In the genomic region with DNA sequence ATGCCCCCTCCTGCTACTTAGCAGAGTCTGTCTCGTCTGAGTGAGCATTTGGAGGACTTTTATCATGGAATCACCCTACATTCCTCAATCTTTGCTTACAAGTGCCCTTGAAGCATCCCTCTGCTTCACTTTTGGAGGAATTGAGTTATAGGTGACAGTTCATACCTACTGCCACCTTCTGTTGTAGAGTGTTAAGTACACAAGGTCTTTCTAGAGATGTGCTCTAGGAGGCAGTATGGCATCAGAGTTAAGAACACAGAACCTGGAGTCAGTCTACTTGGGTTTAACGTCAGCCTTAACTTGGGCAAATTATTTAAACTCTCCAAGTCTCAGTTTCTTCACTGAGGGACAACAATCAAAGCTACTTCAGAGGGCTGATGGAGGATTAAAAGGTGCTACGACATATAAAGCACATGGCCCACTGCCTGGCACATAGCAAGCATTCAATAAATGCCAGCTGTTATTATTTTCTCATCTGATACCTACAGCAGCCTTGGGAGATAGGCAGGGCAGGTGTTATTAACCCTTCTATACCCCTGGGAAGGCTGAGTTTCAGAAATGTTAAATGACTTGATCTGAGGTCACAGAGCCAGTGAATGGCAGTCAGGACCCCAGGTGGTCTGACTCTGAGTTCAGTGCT, we compare ENCODE assay signal across 1 cellular context.
TF ChIP-seq lines count a peak whose summit lies in the region.

No MANE protein-coding gene starts in this region.

TF ChIP-seq in WTC11, 78 proteins besides CTCF, POLR2A, EP300 and RAD21 (continued from another document):
- TF ChIP-seq, protein P1, sequence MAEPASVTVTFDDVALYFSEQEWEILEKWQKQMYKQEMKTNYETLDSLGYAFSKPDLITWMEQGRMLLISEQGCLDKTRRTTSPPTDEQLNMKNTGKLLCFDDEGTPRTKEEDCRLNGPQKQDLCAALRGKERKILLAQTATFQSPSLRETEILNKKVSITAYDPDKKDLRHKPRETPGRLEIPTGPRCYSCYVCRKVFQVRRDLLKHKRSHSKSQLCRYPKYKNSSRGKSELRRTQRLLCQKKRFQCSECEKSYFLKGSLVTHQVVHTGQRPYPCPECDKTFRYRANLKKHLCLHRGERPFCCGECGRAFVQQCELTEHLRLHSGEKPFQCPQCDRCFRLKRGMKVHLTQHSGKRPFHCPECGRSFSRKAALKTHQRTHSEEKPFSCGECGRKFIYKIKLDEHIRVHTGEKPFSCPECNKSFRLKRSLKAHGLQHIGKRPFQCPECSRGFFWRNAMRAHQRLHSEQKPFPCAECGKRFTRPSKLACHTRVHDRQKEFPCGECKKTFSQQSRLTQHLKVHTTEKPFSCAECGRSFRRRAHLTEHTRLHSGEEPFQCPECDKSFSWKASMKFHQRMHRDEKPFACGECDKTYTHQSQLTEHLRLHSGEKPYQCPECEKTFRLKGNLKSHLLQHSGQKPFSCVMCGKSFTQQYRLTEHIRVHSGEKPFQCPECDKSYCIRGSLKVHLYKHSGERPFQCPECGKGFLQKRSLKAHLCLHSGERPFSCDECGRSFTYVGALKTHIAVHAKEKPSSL (CRISPR knock-in tag; conservative IDR thresholded peaks at IDR 0.05): no peak
